ENCODE assay signal across 8 cellular contexts in genomic region chr6:12012566-12013367, GRCh38. TPM values are rescaled to one million over a fixed set of nuclear protein-coding genes. Genes with fewer than 3 reads are reported as not detected.
A peak's percentile ranks its signal among the peaks of the same experiment; 100 is the strongest.
DNase-seq lines count a peak whose midpoint lies in the region; ATAC-seq and TF ChIP-seq lines count a peak whose summit lies in the region.

No MANE protein-coding gene starts in this region.

- peak overlapping the region; percentile 92 for H3K27ac Mint-ChIP-seq in activated CD8-positive, alpha-beta T cell treated with anti-CD3 and anti-CD28 coated beads, Interleukin-2, amount 10 ng/mL, durations not matched to agents 7 days and 5 days

- peaks cover 45% of the 10 kb centered on the region for H3K36me3 Mint-ChIP-seq in activated CD8-positive, alpha-beta T cell treated with anti-CD3 and anti-CD28 coated beads, Interleukin-2, amount 10 ng/mL, durations not matched to agents 7 days and 5 days (ENCODE audit: low read depth)

- POLR2A ChIA-PET in BJ (lab: Charles Lee), result no interaction called here
- POLR2A ChIA-PET in activated CD8-positive, alpha-beta T cell treated with anti-CD3 and anti-CD28 coated beads, Interleukin-2, amount 10 ng/mL, durations not matched to agents 7 days and 5 days (lab: Charles Lee), result interaction anchor here (0.7 to 2.0 kb wide), 14 partner anchors 13 to 299 kb away, joined by 3 to 8 read pairs (median 3); no protein-coding TSS in a partner anchor

- H3K4me3 Mint-ChIP-seq in activated CD8-positive, alpha-beta T cell treated with anti-CD3 and anti-CD28 coated beads, Interleukin-2, amount 10 ng/mL, durations not matched to agents 7 days and 5 days, result peak overlapping the region; percentile 89

- no peaks in the 10 kb centered on the region for H3K9me3 Mint-ChIP-seq in activated CD8-positive, alpha-beta T cell treated with anti-CD3 and anti-CD28 coated beads, Interleukin-2, amount 10 ng/mL, durations not matched to agents 7 days and 5 days (ENCODE audit: insufficient read depth)

- H3K27ac ChIP-seq in effector memory CD4-positive, alpha-beta T cell (ENCODE audit: insufficient read depth, low read length, poor library complexity, severe bottlenecking), result peak overlapping the region; percentile 81

- no peaks in the 10 kb centered on the region for H3K27me3 ChIP-seq in BJ (ENCODE audit: control insufficient read depth, insufficient read depth, low read length)
- no peaks in the 10 kb centered on the region for H3K27me3 ChIP-seq in H7 (ENCODE audit: control insufficient read depth, insufficient read depth, low read length)
- H3K27me3 ChIP-seq in effector memory CD4-positive, alpha-beta T cell (replicated peaks; ENCODE audit: control insufficient read depth, insufficient read depth, low read length, poor library complexity, severe bottlenecking), result no peaks in the 10 kb centered on the region

- no peak for TF ChIP-seq CTCF in BJ (IDR thresholded peaks at IDR 0.05; ENCODE audit: insufficient read depth, low read depth, low read length)

- CTCF ChIA-PET in BJ (lab: Yijun Ruan, JAX), result interaction anchor here (0.6 to 2.2 kb wide), 5 partner anchors 11 to 579 kb away, joined by 3 to 8 read pairs (median 4); no protein-coding TSS in a partner anchor
- CTCF ChIA-PET in activated CD8-positive, alpha-beta T cell treated with anti-CD3 and anti-CD28 coated beads, Interleukin-2, amount 10 ng/mL, durations not matched to agents 7 days and 5 days (lab: Charles Lee), result interaction anchor here (1.3 to 2.2 kb wide), 5 partner anchors 9 to 301 kb away, joined by 3 to 8 read pairs (median 4); no protein-coding TSS in a partner anchor

- DNase-seq in BJ (ENCODE audit: low read depth) (no peak), H7 (peak; percentile 84), NCI-H69 (lab: John Stamatoyannopoulos, UW) (peak; percentile 91), medulla oblongata (ENCODE audit: extremely low spot score) (peak; percentile 81)
- peak; percentile 64 for DNase-seq in activated CD8-positive, alpha-beta T cell treated with anti-CD3 and anti-CD28 coated beads, Interleukin-2, amount 10 ng/mL, durations not matched to agents 7 days and 5 days
- DNase-seq in effector memory CD4-positive, alpha-beta T cell, result peak; percentile 65 to 74 (median 70)
- DNase-seq in stimulated activated CD4-positive, alpha-beta T cell treated with anti-CD3 and anti-CD28 coated beads, TNF-alpha, amount 100 ng/mL, for 48 hours (ENCODE audit: low read depth in 3 of 3), result peak; percentile 62 to 73 (median 64)

- no peaks in the 10 kb centered on the region for H3K27me3 Mint-ChIP-seq in activated CD8-positive, alpha-beta T cell treated with anti-CD3 and anti-CD28 coated beads, Interleukin-2, amount 10 ng/mL, durations not matched to agents 7 days and 5 days (ENCODE audit: low read depth)

- H3K36me3 ChIP-seq in BJ (ENCODE audit: control insufficient read depth, insufficient read depth, low read length) (peaks cover 2% of the 10 kb centered on the region), H7 (replicated peaks; ENCODE audit: control insufficient read depth, insufficient read depth, low read length) (peaks cover 5% of the 10 kb centered on the region; the same call in 1 of the 2 replicates)
- H3K36me3 ChIP-seq in effector memory CD4-positive, alpha-beta T cell (ENCODE audit: control insufficient read depth, insufficient read depth, low read length), result peaks cover 11% of the 10 kb centered on the region

- H3K4me3 ChIP-seq in BJ (ENCODE audit: low read depth, low read length) (peak overlapping the region; percentile 59), H7 (ENCODE audit: insufficient read depth, low read depth, low read length) (peak overlapping the region; percentile 93)
- H3K4me3 ChIP-seq in effector memory CD4-positive, alpha-beta T cell (ENCODE audit: insufficient read depth, low read depth, low read length, poor library complexity, severe bottlenecking), result peak overlapping the region; percentile 95

- H3K4me1 ChIP-seq in effector memory CD4-positive, alpha-beta T cell (ENCODE audit: control insufficient read depth, insufficient read depth, low read length, poor library complexity, severe bottlenecking), result peaks cover 12% of the 10 kb centered on the region

- no peaks in the 10 kb centered on the region for H3K9me3 ChIP-seq in effector memory CD4-positive, alpha-beta T cell (ENCODE audit: control insufficient read depth, low read length)

- peaks cover 55% of the 10 kb centered on the region for H3K4me1 Mint-ChIP-seq in activated CD8-positive, alpha-beta T cell treated with anti-CD3 and anti-CD28 coated beads, Interleukin-2, amount 10 ng/mL, durations not matched to agents 7 days and 5 days (ENCODE audit: low read depth)

- ATAC-seq in activated CD8-positive, alpha-beta T cell treated with anti-CD3 and anti-CD28 coated beads, Interleukin-2, amount 10 ng/mL, durations not matched to agents 7 days and 5 days, result peak; percentile 6
- ATAC-seq in HG02938 (IDR thresholded peaks at IDR 0.05; ENCODE audit: unreplicated experiment), result no peak

RNA-seq across cellular contexts. Expression of gene HIVEP1, which starts 0.7 kb away (rescaled TPM):
- polyA plus RNA-seq in BJ (2011; rRNA removed), result 13.6 and 17.1 TPM in 2 replicates
- 27.5 and 30.0 TPM in 2 replicates for polyA minus RNA-seq in BJ (2011; rRNA and poly(A)+ RNA removed)
- total RNA-seq in H7 (2014; rRNA removed; shearing (Covaris generic)), result 13.3 and 16.0 TPM in 2 replicates
- total RNA-seq in activated CD8-positive, alpha-beta T cell treated with anti-CD3 and anti-CD28 coated beads, Interleukin-2, amount 10 ng/mL, durations not matched to agents 7 days and 5 days, result 10 to 100 TPM; 21.2 to 21.4 TPM
